8 cellular contexts compared by ENCODE assay signal in genomic region chr17:82333279-82334171, GRCh38. TPM values are rescaled to one million over a fixed set of nuclear protein-coding genes. Genes with fewer than 3 reads are reported as not detected.
DNase-seq lines count a peak whose midpoint lies in the region; ATAC-seq, FAIRE-seq and TF ChIP-seq lines count a peak whose summit lies in the region.

Gene SECTM1, minus strand, starts transcription at chr17:82333766. Its CDS starts 6,526 bp downstream, at chr17:82327240.

- H3K18ac ChIP-seq in H1 (ENCODE audit: extremely low read depth, low read length): peak within 1 kb of the TSS; percentile 96

- H2AK5ac ChIP-seq in H1 (ENCODE audit: low read depth, low read length): no peak within 1 kb of the TSS

- no peaks in the 10 kb centered on the region for H3K79me1 ChIP-seq in H1 (ENCODE audit: low read depth, low read length)

- H3K9ac ChIP-seq in H1 (replicated peaks in 1 of 4; ENCODE audit: extremely low read depth in 1 of 4, low read depth in 3 of 4, low read length in 3 of 4) (no peak within 1 kb of the TSS; a peak in 1 of 7 replicates), muscle layer of colon (ENCODE audit: low read length) (no peak within 1 kb of the TSS)

- H3K79me2 ChIP-seq in H1 (ENCODE audit: control insufficient read depth in 1 of 2, insufficient read depth in 2 of 2, low read length in 2 of 2): no peaks in the 10 kb centered on the region

- H4K20me1 ChIP-seq in H1 (replicated peaks in 1 of 2; ENCODE audit: control insufficient read depth in 1 of 2, insufficient read depth in 2 of 2, low read length in 2 of 2): no peaks in the 10 kb centered on the region

- H2BK5ac ChIP-seq in H1 (ENCODE audit: low read depth, low read length): 0 out of 2 replicates have a peak within 1 kb of the TSS, but pooled peaks have one; percentile 60

- H3K14ac ChIP-seq in H1 (ENCODE audit: insufficient read length): no peak within 1 kb of the TSS

- H3K23ac ChIP-seq in H1 (ENCODE audit: insufficient read length): no peak within 1 kb of the TSS

- no peak for TF ChIP-seq CTCF in Peyer's patch (IDR thresholded peaks at IDR 0.05)
- TF ChIP-seq CTCF in H1 (IDR thresholded peaks at IDR 0.05; ENCODE audit: control extremely low read depth in 1 of 3, insufficient read depth in 1 of 3, low read depth in 1 of 3, low read length in 3 of 3): no peak

- CTCF ChIA-PET in H1 (lab: Charles Lee; ENCODE audit: partially characterized antibody): interaction anchor here (0.5 to 2.6 kb wide), 10 partner anchors 10 to 99 kb away, joined by 3 to 11 read pairs (median 3); partner anchors contain the start of gene CD7

- WGBS in H1 (ENCODE audit: extremely low coverage in 1 of 2, insufficient coverage in 1 of 2, insufficient read length in 1 of 2, insufficient replicate concordance in 2 of 2, low coverage in 1 of 2, low lambda C conversion rate in 2 of 2, missing lambda C conversion rate in 1 of 2), 2 experiments: 9% methylated on average over 48 of the region's 90 CpGs; no CpG with 5 or more reads in 1 of the 2 experiments

- FAIRE-seq in H1 (lab: Jason Lieb, UNC): no peak

- no peak for TF ChIP-seq RAD21 in H1 (IDR thresholded peaks at IDR 0.05 in 1 of 2, conservative IDR thresholded peaks at IDR 0.05 in 1 of 2; ENCODE audit: low read depth in 2 of 2, low read length in 2 of 2)

- no peak within 1 kb of the TSS for H4K5ac ChIP-seq in H1 (ENCODE audit: insufficient read length, low read depth, low read length)

- DNase-seq in EH (ENCODE audit: low read depth) (peak; percentile 68), Peyer's patch (peak; percentile 35 to 78 (median 73)), H1 (ENCODE audit: low read depth in 1 of 2, low spot score in 2 of 2) (no peak), midbrain (lab: John Stamatoyannopoulos, UW) (no peak)

- H3K4ac ChIP-seq in H1 (replicated peaks; ENCODE audit: insufficient read length, low read depth, low read length): peak within 1 kb of the TSS; percentile 81

- H3K56ac ChIP-seq in H1 (replicated peaks; ENCODE audit: insufficient read length, low read depth, low read length): no peak within 1 kb of the TSS

- H3K23me2 ChIP-seq in H1 (ENCODE audit: low read depth, low read length): peaks cover 8% of the 10 kb centered on the region

- no peaks in the 10 kb centered on the region for H3K27me3 ChIP-seq in Peyer's patch
- H3K27me3 ChIP-seq in H1 (replicated peaks in 1 of 4; ENCODE audit: control insufficient read depth in 3 of 4, extremely low read depth in 1 of 4, insufficient read depth in 3 of 4, low read length in 3 of 4): peaks cover 28 to 59% (median 54%) of the 10 kb centered on the region in 4 experiments
- H3K27me3 ChIP-seq in muscle layer of colon (ENCODE audit: control insufficient read depth in 1 of 2, insufficient read depth in 2 of 2, low read length in 2 of 2): no peaks in the 10 kb centered on the region

- H4K8ac ChIP-seq in H1 (ENCODE audit: extremely low read depth, insufficient read depth, low read length): peak within 1 kb of the TSS; percentile 71; the same call in 1 of the 2 replicates

- H2BK120ac ChIP-seq in H1 (replicated peaks; ENCODE audit: low read depth, low read length): no peak within 1 kb of the TSS

- H3K4me2 ChIP-seq in H1 (ENCODE audit: insufficient read depth in 1 of 2, low read depth in 2 of 2, low read length in 2 of 2): peak within 1 kb of the TSS; percentile 69 to 76

- peak within 1 kb of the TSS; percentile 100; the same call in 1 of the 2 replicates for H2BK15ac ChIP-seq in H1 (ENCODE audit: low read length)

- peak in 1 of 2 donors; percentile 34 for TF ChIP-seq POLR2A in Peyer's patch (IDR thresholded peaks at IDR 0.05)
- no peak for TF ChIP-seq POLR2A in H1 (IDR thresholded peaks at IDR 0.05; ENCODE audit: control extremely low read depth in 1 of 2, low read depth in 2 of 2, low read length in 2 of 2)

- POLR2A ChIA-PET in H1 (lab: Charles Lee; ENCODE audit: partially characterized antibody): interaction anchor here (0.7 to 1.5 kb wide), 8 partner anchors 10 to 59 kb away, joined by 3 to 5 read pairs (median 3); no protein-coding TSS in a partner anchor

- no peak for ATAC-seq in GM21737 (IDR thresholded peaks at IDR 0.05; ENCODE audit: unreplicated experiment)
- no peak for ATAC-seq in GM21786 (IDR thresholded peaks at IDR 0.05; ENCODE audit: unreplicated experiment)
- no peak for ATAC-seq in GM18867 (IDR thresholded peaks at IDR 0.05; ENCODE audit: unreplicated experiment)

- no peak within 1 kb of the TSS for H2AFZ ChIP-seq in H1 (ENCODE audit: low read length)

- peak within 1 kb of the TSS; percentile 93 for H4K91ac ChIP-seq in H1 (replicated peaks; ENCODE audit: insufficient read length, low read length)

- H2BK20ac ChIP-seq in H1 (ENCODE audit: low read length): 0 out of 2 replicates have a peak within 1 kb of the TSS, but pooled peaks have one; percentile 61

- TF ChIP-seq EP300 in H1 (IDR thresholded peaks at IDR 0.05; ENCODE audit: borderline replicate concordance in 1 of 2, low read depth in 2 of 2, low read length in 2 of 2): no peak

- H2BK12ac ChIP-seq in H1 (ENCODE audit: low read depth, low read length): peak within 1 kb of the TSS; percentile 95; the same call in 1 of the 2 replicates

- H3K4me1 ChIP-seq in Peyer's patch: peaks cover 7 to 63% (median 32%) of the 10 kb centered on the region in 4 donors
- H3K4me1 ChIP-seq in H1 (replicated peaks in 1 of 4; ENCODE audit: control insufficient read depth in 3 of 4, insufficient read depth in 4 of 4, low read length in 3 of 4): peaks cover 0 to 19% (median 10%) of the 10 kb centered on the region in 4 experiments; a peak in 6 of 7 replicates
- H3K4me1 ChIP-seq in muscle layer of colon (ENCODE audit: insufficient read depth, low read length): peaks cover 33% of the 10 kb centered on the region

- H3K4me3 ChIP-seq in Peyer's patch: peak within 1 kb of the TSS; percentile 42 to 66 (median 55)
- peak within 1 kb of the TSS; percentile 7 to 58 (median 32); a peak in 7 of 8 replicates for H3K4me3 ChIP-seq in H1 (ENCODE audit: extremely low read depth in 1 of 4, insufficient read depth in 2 of 4, low read depth in 3 of 4, low read length in 4 of 4)
- peak within 1 kb of the TSS; percentile 62 to 71 for H3K4me3 ChIP-seq in muscle layer of colon (ENCODE audit: low read depth in 1 of 2, low read length in 2 of 2)

- H3K27ac ChIP-seq in Peyer's patch: peak within 1 kb of the TSS; percentile 66 to 92 (median 78)
- H3K27ac ChIP-seq in H1 (ENCODE audit: low read depth, low read length): no peak within 1 kb of the TSS
- H3K27ac ChIP-seq in muscle layer of colon (ENCODE audit: low read depth, low read length): peak within 1 kb of the TSS; percentile 80

- no peaks in the 10 kb centered on the region for H3K36me3 ChIP-seq in Peyer's patch
- no peaks in the 10 kb centered on the region for H3K36me3 ChIP-seq in H1 (ENCODE audit: control insufficient read depth in 2 of 4, insufficient read depth in 4 of 4, low read length in 3 of 4)
- no peaks in the 10 kb centered on the region for H3K36me3 ChIP-seq in muscle layer of colon (ENCODE audit: insufficient read depth, low read length)

- H3K9me3 ChIP-seq in Peyer's patch: no peaks in the 10 kb centered on the region
- no peaks in the 10 kb centered on the region for H3K9me3 ChIP-seq in H1 (ENCODE audit: insufficient read depth in 2 of 2, low read depth in 1 of 2, low read length in 1 of 2)
- H3K9me3 ChIP-seq in muscle layer of colon (ENCODE audit: low read length): no peaks in the 10 kb centered on the region

TF ChIP-seq in H1, 55 proteins besides CTCF, POLR2A, EP300 and RAD21 (continues in another document):
- TF ChIP-seq TCF12 (IDR thresholded peaks at IDR 0.05; ENCODE audit: low read depth, low read length): no peak
- no peak for TF ChIP-seq CBX5 (IDR thresholded peaks at IDR 0.05; ENCODE audit: low read depth, low read length)
- no peak for TF ChIP-seq FOSL1 (IDR thresholded peaks at IDR 0.05; ENCODE audit: insufficient read depth, low read depth, low read length)
- TF ChIP-seq SRF (IDR thresholded peaks at IDR 0.05; ENCODE audit: low read depth, low read length): no peak
- no peak for TF ChIP-seq ATF3 (IDR thresholded peaks at IDR 0.05; ENCODE audit: insufficient read depth, low read depth, low read length)
- TF ChIP-seq KDM4A (IDR thresholded peaks at IDR 0.05; ENCODE audit: low read depth, low read length, severe bottlenecking): peak; percentile 54
- TF ChIP-seq BCL11A (IDR thresholded peaks at IDR 0.05; ENCODE audit: low read depth in 2 of 2, low read length in 2 of 2): no peak
- TF ChIP-seq EZH2 (IDR thresholded peaks at IDR 0.05; ENCODE audit: low read depth, low read length, severe bottlenecking): peak; percentile 50
- no peak for TF ChIP-seq SP4 (IDR thresholded peaks at IDR 0.05; ENCODE audit: low read length)
- peak; percentile 46; the same call in 1 of the 2 replicates for TF ChIP-seq MAX (IDR thresholded peaks at IDR 0.05)
- no peak for TF ChIP-seq YY1 (IDR thresholded peaks at IDR 0.05; ENCODE audit: low read depth, low read length)
- TF ChIP-seq SIN3A (conservative IDR thresholded peaks at IDR 0.05 in 1 of 2, IDR thresholded peaks at IDR 0.05 in 1 of 2; ENCODE audit: low read depth in 1 of 2, low read length in 2 of 2): no peak
- no peak for TF ChIP-seq USF2 (IDR thresholded peaks at IDR 0.05; ENCODE audit: low read length)

RNA-seq across cellular contexts. Expression of gene SECTM1, which starts in this region (rescaled TPM):
- total RNA-seq in Peyer's patch: 100 to 1,000 TPM in 2 of 4 donors, 10 to 100 TPM in 2; 10.7 to 258 (median 94.5) TPM
- total RNA-seq in H1 (2021; fragmentation: NEBNext Ultra II Directional; extraction: Animal tissue kit (Norgen Biotek cat#: 25700)): 0.20 and 0.57 TPM in 2 replicates
- polyA plus RNA-seq in H1 (2011; rRNA removed): 0.46 and 0.65 TPM in 2 replicates
- polyA plus RNA-seq in H1 (2011; cell fraction: cytosol; rRNA removed): 0.69 TPM
- 0.36 TPM for polyA plus RNA-seq in H1 (2011; cell fraction: nucleus; rRNA removed)
- polyA plus RNA-seq in H1 (2012, experiment 1 of 2): 0.42 to 0.99 TPM (median 0.48 TPM) in 3 of 4 replicates, not detected in the other
- polyA plus RNA-seq in H1 (2012, experiment 2 of 2): 0.29 TPM
- 0.14 TPM for polyA plus RNA-seq in H1 (2013, experiment 1 of 2)
- polyA plus RNA-seq in H1 (2013, experiment 2 of 2): 0.20 TPM
- polyA minus RNA-seq in H1 (2011; rRNA and poly(A)+ RNA removed): 0.35 and 0.68 TPM in 2 replicates
- not detected for polyA minus RNA-seq in H1 (2011; cell fraction: cytosol; rRNA and poly(A)+ RNA removed)
- not detected for polyA minus RNA-seq in H1 (2011; cell fraction: nucleus; rRNA and poly(A)+ RNA removed)

Comparison
In these comparisons a context has a peak if more than half of its experiments do, and no peak if none do; other contexts are left out.
1. DNase-seq: peak in EH (single experiment) and Peyer's patch (3 of 3); none in H1 (0 of 2) and midbrain (single experiment).
2. Peak in every context shown above with its lines, with median percentiles within 50 percentile points of each other: H3K4me3 ChIP-seq.